ENCODE assay signal across 1 cellular context in the genomic region with DNA sequence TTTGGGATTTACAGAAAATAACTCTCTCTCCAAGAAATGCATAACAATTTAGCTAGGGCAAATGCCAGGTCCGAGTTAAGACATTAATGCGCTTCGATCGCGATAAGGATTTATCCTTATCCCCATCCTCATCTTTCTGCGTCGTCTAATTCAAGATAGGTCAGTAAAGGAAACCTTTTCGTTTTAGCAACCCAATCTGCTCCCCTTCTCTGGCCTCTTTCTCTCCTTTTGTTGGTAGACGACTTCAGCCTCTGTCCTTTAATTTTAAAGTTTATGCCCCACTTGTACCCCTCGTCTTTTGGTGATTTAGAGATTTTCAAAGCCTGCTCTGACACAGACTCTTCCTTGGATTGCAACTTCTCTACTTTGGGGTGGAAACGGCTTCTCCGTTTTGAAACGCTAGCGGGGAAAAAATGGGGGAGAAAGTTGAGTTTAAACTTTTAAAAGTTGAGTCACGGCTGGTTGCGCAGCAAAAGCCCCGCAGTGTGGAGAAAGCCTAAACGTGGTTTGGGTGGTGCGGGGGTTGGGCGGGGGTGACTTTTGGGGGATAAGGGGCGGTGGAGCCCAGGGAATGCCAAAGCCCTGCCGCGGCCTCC.
TF ChIP-seq lines count a peak whose summit lies in the region.

No MANE protein-coding gene starts in this region.

TF ChIP-seq in GM23338, 12 proteins besides CTCF, POLR2A, EP300 and RAD21 (continued from another document):
- TF ChIP-seq, protein P1, sequence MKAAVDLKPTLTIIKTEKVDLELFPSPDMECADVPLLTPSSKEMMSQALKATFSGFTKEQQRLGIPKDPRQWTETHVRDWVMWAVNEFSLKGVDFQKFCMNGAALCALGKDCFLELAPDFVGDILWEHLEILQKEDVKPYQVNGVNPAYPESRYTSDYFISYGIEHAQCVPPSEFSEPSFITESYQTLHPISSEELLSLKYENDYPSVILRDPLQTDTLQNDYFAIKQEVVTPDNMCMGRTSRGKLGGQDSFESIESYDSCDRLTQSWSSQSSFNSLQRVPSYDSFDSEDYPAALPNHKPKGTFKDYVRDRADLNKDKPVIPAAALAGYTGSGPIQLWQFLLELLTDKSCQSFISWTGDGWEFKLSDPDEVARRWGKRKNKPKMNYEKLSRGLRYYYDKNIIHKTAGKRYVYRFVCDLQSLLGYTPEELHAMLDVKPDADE (IDR thresholded peaks at IDR 0.05): no peak
- TF ChIP-seq POLR2AphosphoS5 (IDR thresholded peaks at IDR 0.05; ENCODE audit: low read depth): no peak
- TF ChIP-seq, protein P2, sequence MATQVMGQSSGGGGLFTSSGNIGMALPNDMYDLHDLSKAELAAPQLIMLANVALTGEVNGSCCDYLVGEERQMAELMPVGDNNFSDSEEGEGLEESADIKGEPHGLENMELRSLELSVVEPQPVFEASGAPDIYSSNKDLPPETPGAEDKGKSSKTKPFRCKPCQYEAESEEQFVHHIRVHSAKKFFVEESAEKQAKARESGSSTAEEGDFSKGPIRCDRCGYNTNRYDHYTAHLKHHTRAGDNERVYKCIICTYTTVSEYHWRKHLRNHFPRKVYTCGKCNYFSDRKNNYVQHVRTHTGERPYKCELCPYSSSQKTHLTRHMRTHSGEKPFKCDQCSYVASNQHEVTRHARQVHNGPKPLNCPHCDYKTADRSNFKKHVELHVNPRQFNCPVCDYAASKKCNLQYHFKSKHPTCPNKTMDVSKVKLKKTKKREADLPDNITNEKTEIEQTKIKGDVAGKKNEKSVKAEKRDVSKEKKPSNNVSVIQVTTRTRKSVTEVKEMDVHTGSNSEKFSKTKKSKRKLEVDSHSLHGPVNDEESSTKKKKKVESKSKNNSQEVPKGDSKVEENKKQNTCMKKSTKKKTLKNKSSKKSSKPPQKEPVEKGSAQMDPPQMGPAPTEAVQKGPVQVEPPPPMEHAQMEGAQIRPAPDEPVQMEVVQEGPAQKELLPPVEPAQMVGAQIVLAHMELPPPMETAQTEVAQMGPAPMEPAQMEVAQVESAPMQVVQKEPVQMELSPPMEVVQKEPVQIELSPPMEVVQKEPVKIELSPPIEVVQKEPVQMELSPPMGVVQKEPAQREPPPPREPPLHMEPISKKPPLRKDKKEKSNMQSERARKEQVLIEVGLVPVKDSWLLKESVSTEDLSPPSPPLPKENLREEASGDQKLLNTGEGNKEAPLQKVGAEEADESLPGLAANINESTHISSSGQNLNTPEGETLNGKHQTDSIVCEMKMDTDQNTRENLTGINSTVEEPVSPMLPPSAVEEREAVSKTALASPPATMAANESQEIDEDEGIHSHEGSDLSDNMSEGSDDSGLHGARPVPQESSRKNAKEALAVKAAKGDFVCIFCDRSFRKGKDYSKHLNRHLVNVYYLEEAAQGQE (IDR thresholded peaks at IDR 0.05; ENCODE audit: unreplicated experiment): no peak
- TF ChIP-seq NANOG (IDR thresholded peaks at IDR 0.05; ENCODE audit: borderline replicate concordance): no peak
- TF ChIP-seq CREB1 (CRISPR knock-in tag; IDR thresholded peaks at IDR 0.05; ENCODE audit: low read depth): no peak
